In the genomic region with DNA sequence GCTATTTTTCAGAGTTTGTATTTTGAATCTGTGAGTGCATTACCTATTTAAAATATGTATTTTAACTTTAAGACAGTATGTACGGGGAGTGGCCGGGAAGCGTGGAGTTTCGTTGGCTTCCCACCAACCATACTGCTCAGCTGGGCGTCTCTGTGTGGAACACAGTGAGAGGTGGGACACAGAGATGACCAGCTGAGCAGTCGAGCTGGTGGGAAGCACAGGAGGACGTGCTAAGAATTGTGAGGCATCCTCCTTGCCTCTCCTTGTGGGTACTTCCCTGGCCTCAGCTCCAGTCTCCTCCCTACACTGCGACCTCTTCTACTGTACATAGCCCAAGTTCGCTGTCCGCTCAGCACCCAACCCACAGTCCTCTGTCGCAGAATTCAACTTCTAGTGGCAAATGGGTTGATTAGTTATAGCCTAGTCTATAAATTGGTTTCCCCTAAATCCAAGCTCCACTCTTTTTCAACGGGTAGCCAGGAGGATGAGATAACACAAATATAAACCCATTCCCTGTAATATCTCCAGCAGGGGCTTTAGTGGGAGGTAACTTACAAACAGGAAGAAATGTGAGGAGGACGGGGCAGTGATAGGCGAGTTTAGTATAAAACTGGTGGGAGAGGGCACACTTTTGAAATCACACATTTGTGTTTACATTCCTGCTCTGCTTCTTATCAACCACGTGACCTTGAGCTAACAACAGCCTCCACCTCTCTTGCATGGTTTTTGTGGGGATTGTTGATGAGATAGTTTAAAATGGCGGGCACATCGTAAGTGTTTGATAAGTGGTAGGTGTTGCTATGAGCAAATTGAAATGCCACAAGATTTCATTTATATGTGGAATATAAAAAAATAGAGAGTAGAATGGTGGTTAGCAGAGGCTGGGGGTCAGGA, we compare ENCODE assay signal across 1 cellular context.
TF ChIP-seq lines count a peak whose summit lies in the region.

No MANE protein-coding gene starts in this region.

TF ChIP-seq in H1, 55 proteins besides CTCF, POLR2A, EP300 and RAD21 (continued from another document):
- no peak for TF ChIP-seq CHD7 (IDR thresholded peaks at IDR 0.05; ENCODE audit: insufficient replicate concordance, low read length)
